Comparison of ENCODE assay signal across 20 cellular contexts in genomic region chr12:3727354-3727753, GRCh38. TPM values are rescaled to one million over a fixed set of nuclear protein-coding genes. Genes with fewer than 3 reads are reported as not detected.
DNase-seq lines count a peak whose midpoint lies in the region; ATAC-seq, FAIRE-seq and TF ChIP-seq lines count a peak whose summit lies in the region.
"Had no signal": no experiment of that assay in that cellular context is flagged by ENCODE, and none has a peak within 500 bp of the region (broad histone marks: within the 10 kb centered on the region; RNA-seq: fewer than 3 reads in every experiment).

No MANE protein-coding gene starts in this region.

- no peak for TF ChIP-seq EP300 in transverse colon (IDR thresholded peaks at IDR 0.05; ENCODE audit: low read depth)

- H3K4me3 ChIP-seq in Jurkat, Clone E6-1 (ENCODE audit: low read length): peak overlapping the region; percentile 17
- no peak overlapping the region for H3K4me3 ChIP-seq in transverse colon
- H3K4me3 ChIP-seq: GM12878 had no signal

- 90 to 94% methylated on average over 8 of the region's 8 CpGs for WGBS in transverse colon (ENCODE audit: low coverage in 1 of 2), 2 donors

- H3K4me1 ChIP-seq in transverse colon: peaks cover 7 to 62% (median 31%) of the 10 kb centered on the region in 4 donors

- intact Hi-C loops in activated naive CD4-positive, alpha-beta T cell treated with anti-CD3 and anti-CD28 coated beads for 36 hours (cut with micrococcal nuclease): no loop called here
- intact Hi-C loops in transverse colon (cut with DNase I; ENCODE audit: low total_unique reads): no loop called here

- no peak for ATAC-seq in activated naive CD8-positive, alpha-beta T cell treated with anti-CD3 and anti-CD28 coated beads, Interleukin-2, amount 50 U/mL, for 24 hours
- ATAC-seq in stimulated activated memory B cell treated with anti-CD40 and anti-IgM and Interleukin-4, amounts not matched to agents 10 μg/mL and 1 μg/mL and 100 μg/mL, for 72 hours: no peak
- ATAC-seq: left colon, Panc1 had no signal

- peaks cover 37% of the 10 kb centered on the region for H3K4me1 Mint-ChIP-seq in activated naive CD4-positive, alpha-beta T cell treated with anti-CD3 and anti-CD28 coated beads for 36 hours (ENCODE audit: low read depth)
- peaks cover 40% of the 10 kb centered on the region for H3K4me1 Mint-ChIP-seq in activated naive CD8-positive, alpha-beta T cell treated with anti-CD3 and anti-CD28 coated beads, Interleukin-2, amount 50 U/mL, for 24 hours
- peaks cover 9% of the 10 kb centered on the region for H3K4me1 Mint-ChIP-seq in stimulated activated memory B cell treated with anti-CD40 and anti-IgM and Interleukin-4, amounts not matched to agents 10 μg/mL and 1 μg/mL and 100 μg/mL, for 72 hours

- H3K9me3 ChIP-seq in transverse colon: no peaks in the 10 kb centered on the region

- TF ChIP-seq POLR2A in transverse colon (IDR thresholded peaks at IDR 0.05): no peak

- no peak for FAIRE-seq in urothelium cell line (lab: Jason Lieb, UNC)

- peak; percentile 22 for DNase-seq in activated naive CD4-positive, alpha-beta T cell treated with anti-CD3 and anti-CD28 coated beads for 36 hours
- no peak for DNase-seq in activated naive CD4-positive, alpha-beta T cell treated with Interleukin-2 at 50 U/mL for 16 hours
- peak; percentile 53 for DNase-seq in Jurkat, Clone E6-1 (ENCODE audit: low read depth, low spot score)
- DNase-seq in activated naive CD8-positive, alpha-beta T cell treated with anti-CD3 and anti-CD28 coated beads, Interleukin-2, amount 50 U/mL, for 24 hours: no peak
- DNase-seq in transverse colon (no peak), urothelium cell line (ENCODE audit: low spot score) (no peak), NCI-H748 (lab: John Stamatoyannopoulos, UW; ENCODE audit: unreplicated experiment) (no peak)
- DNase-seq: activated T-cell treated with anti-CD3 and anti-CD28 coated beads, Interleukin-2, amount 50 U/mL, for 1 hour; DMS153; head of caudate nucleus; HFFc6; left colon; NCI-H1417 treated with DMSO at 0.1 percent for 48 hours; stimulated activated CD4-positive, alpha-beta T cell treated with anti-CD3 and anti-CD28 coated beads, Interleukin-12 subunit alpha, Interleukin-12 subunit beta, amount 100 ng/mL, for 4 hours; stimulated activated CD4-positive, alpha-beta T cell treated with anti-CD3 and anti-CD28 coated beads, Interleukin-4, amount 100 ng/mL, for 4 hours had no signal

- H3K36me3 ChIP-seq in transverse colon: no peaks in the 10 kb centered on the region

- no peak for TF ChIP-seq CTCF in transverse colon (IDR thresholded peaks at IDR 0.05)

- no peak overlapping the region for H3K27ac Mint-ChIP-seq in activated naive CD4-positive, alpha-beta T cell treated with anti-CD3 and anti-CD28 coated beads for 36 hours
- peak overlapping the region; percentile 17 for H3K27ac Mint-ChIP-seq in activated naive CD8-positive, alpha-beta T cell treated with anti-CD3 and anti-CD28 coated beads, Interleukin-2, amount 50 U/mL, for 24 hours
- no peak overlapping the region for H3K27ac Mint-ChIP-seq in stimulated activated memory B cell treated with anti-CD40 and anti-IgM and Interleukin-4, amounts not matched to agents 10 μg/mL and 1 μg/mL and 100 μg/mL, for 72 hours
- H3K27ac Mint-ChIP-seq: HFFc6, memory B cell had no signal

- in situ Hi-C loops in transverse colon (cut with MboI; ENCODE audit: low pct_ligation_motif_present in 1 of 4, low pct_unique_long_range_greater_than_20kb in 1 of 4, low sequenced_read_pairs in 3 of 4): no loop called here

- H3K4me3 Mint-ChIP-seq in activated naive CD4-positive, alpha-beta T cell treated with anti-CD3 and anti-CD28 coated beads for 36 hours: no peak overlapping the region
- H3K4me3 Mint-ChIP-seq in activated naive CD8-positive, alpha-beta T cell treated with anti-CD3 and anti-CD28 coated beads, Interleukin-2, amount 50 U/mL, for 24 hours: no peak overlapping the region
- H3K4me3 Mint-ChIP-seq in stimulated activated memory B cell treated with anti-CD40 and anti-IgM and Interleukin-4, amounts not matched to agents 10 μg/mL and 1 μg/mL and 100 μg/mL, for 72 hours: no peak overlapping the region
- H3K4me3 Mint-ChIP-seq: HFFc6, memory B cell had no signal

- H3K27ac ChIP-seq in transverse colon: peak overlapping the region in 3 of 4 donors; percentile 72 to 78 (median 76)

- H3K27me3 Mint-ChIP-seq in activated naive CD4-positive, alpha-beta T cell treated with anti-CD3 and anti-CD28 coated beads for 36 hours (ENCODE audit: low read depth): no peaks in the 10 kb centered on the region
- H3K27me3 Mint-ChIP-seq in activated naive CD8-positive, alpha-beta T cell treated with anti-CD3 and anti-CD28 coated beads, Interleukin-2, amount 50 U/mL, for 24 hours: no peaks in the 10 kb centered on the region
- H3K27me3 Mint-ChIP-seq in stimulated activated memory B cell treated with anti-CD40 and anti-IgM and Interleukin-4, amounts not matched to agents 10 μg/mL and 1 μg/mL and 100 μg/mL, for 72 hours: no peaks in the 10 kb centered on the region
- H3K27me3 Mint-ChIP-seq: activated naive CD4-positive, alpha-beta T cell treated with anti-CD3 and anti-CD28 coated beads, Interleukin-2, amount 50 U/mL, for 24 hours; memory B cell had no signal

- CTCF ChIA-PET in activated naive CD4-positive, alpha-beta T cell treated with anti-CD3 and anti-CD28 coated beads for 36 hours (lab: Charles Lee): interaction anchor here (1.0 kb wide), 1 partner anchor 427 kb away, joined by 3 read pairs; no protein-coding TSS in a partner anchor

- peaks cover 16% of the 10 kb centered on the region for H3K9me3 Mint-ChIP-seq in activated naive CD4-positive, alpha-beta T cell treated with anti-CD3 and anti-CD28 coated beads for 36 hours
- H3K9me3 Mint-ChIP-seq in activated naive CD8-positive, alpha-beta T cell treated with anti-CD3 and anti-CD28 coated beads, Interleukin-2, amount 50 U/mL, for 24 hours: peaks cover 12% of the 10 kb centered on the region
- no peaks in the 10 kb centered on the region for H3K9me3 Mint-ChIP-seq in stimulated activated memory B cell treated with anti-CD40 and anti-IgM and Interleukin-4, amounts not matched to agents 10 μg/mL and 1 μg/mL and 100 μg/mL, for 72 hours
- H3K9me3 Mint-ChIP-seq: activated naive CD4-positive, alpha-beta T cell treated with anti-CD3 and anti-CD28 coated beads, Interleukin-2, amount 50 U/mL, for 24 hours; HFFc6 had no signal

- no peaks in the 10 kb centered on the region for H3K27me3 ChIP-seq in transverse colon

- H3K36me3 Mint-ChIP-seq in activated naive CD4-positive, alpha-beta T cell treated with anti-CD3 and anti-CD28 coated beads for 36 hours (ENCODE audit: low read depth): peaks cover 59% of the 10 kb centered on the region
- H3K36me3 Mint-ChIP-seq in activated naive CD8-positive, alpha-beta T cell treated with anti-CD3 and anti-CD28 coated beads, Interleukin-2, amount 50 U/mL, for 24 hours (ENCODE audit: low read depth): peaks cover 67% of the 10 kb centered on the region
- H3K36me3 Mint-ChIP-seq in stimulated activated memory B cell treated with anti-CD40 and anti-IgM and Interleukin-4, amounts not matched to agents 10 μg/mL and 1 μg/mL and 100 μg/mL, for 72 hours: peaks cover 81% of the 10 kb centered on the region

RNA-seq across cellular contexts. Expression of gene CRACR2A, which starts 25.6 kb away (rescaled TPM):
- total RNA-seq in activated naive CD4-positive, alpha-beta T cell treated with anti-CD3 and anti-CD28 coated beads for 36 hours: 10 to 100 TPM; 19.0 to 20.7 TPM
- polyA plus RNA-seq in Jurkat, Clone E6-1 (2012; ENCODE audit: insufficient read depth, insufficient read length): 12.3 TPM
- total RNA-seq in transverse colon: 100 to 1,000 TPM in 2 of 4 donors, 10 to 100 TPM in 2; 34.5 to 165 (median 85.8) TPM

Comparison
In these comparisons a context has a peak if more than half of its experiments do, and no peak if none do; other contexts are left out.
1. DNase-seq: peak in activated naive CD4-positive, alpha-beta T cell treated with anti-CD3 and anti-CD28 coated beads for 36 hours (single experiment) and Jurkat, Clone E6-1 (single experiment); none in activated naive CD4-positive, alpha-beta T cell treated with Interleukin-2 at 50 U/mL for 16 hours (single experiment), activated naive CD8-positive, alpha-beta T cell treated with anti-CD3 and anti-CD28 coated beads, Interleukin-2, amount 50 U/mL, for 24 hours (single experiment), transverse colon (single experiment), urothelium cell line (single experiment) and NCI-H748 (single experiment).